In genomic region chr22:42591987-42592386, GRCh38 we compare ENCODE assay signal across 30 cellular contexts. TPM values are rescaled to one million over a fixed set of nuclear protein-coding genes. Genes with fewer than 3 reads are reported as not detected.
"Had no signal": no experiment of that assay in that cellular context is flagged by ENCODE, and none has a peak within 500 bp of the region (broad histone marks: within the 10 kb centered on the region; RNA-seq: fewer than 3 reads in every experiment).

No MANE protein-coding gene starts in this region.

- H3K27ac ChIP-seq: left lung, lower lobe of right lung, neural progenitor cell, parathyroid adenoma, right atrium auricular region, right lobe of liver, suprapubic skin, thoracic aorta, tibial artery, uterus had no signal

- H3K4me1 ChIP-seq: neural progenitor cell, parathyroid adenoma, right lobe of liver, suprapubic skin, tibial artery, uterus had no signal

- H3K36me3 ChIP-seq: neural progenitor cell had no signal

- H3K27ac Mint-ChIP-seq: natural killer cell; nephron progenitor cell; neural progenitor cell; stimulated activated naive CD8-positive, alpha-beta T cell treated with anti-CD3 and anti-CD28 coated beads, Interleukin-15, Interleukin-2, amounts not matched to agents 100 ng/mL and 50 ng/mL, for 24 hours had no signal

- H3K4me3 ChIP-seq: left lung, lower lobe of right lung, neural progenitor cell, right atrium auricular region, right lobe of liver, smooth muscle cell, suprapubic skin, thoracic aorta, tibial artery, uterus had no signal

- DNase-seq: hypothalamus; immature natural killer cell; kidney; left colon; left lung; lower lobe of right lung; mammary epithelial cell; mesenchymal stem cell; naive B cell; natural killer cell; nephron progenitor cell; occipital lobe; right lobe of liver; stimulated activated CD4-positive, alpha-beta T cell treated with anti-CD3 and anti-CD28 coated beads, Interleukin-1b, Interleukin-23, amount 100 ng/mL, for 48 hours; stimulated activated CD4-positive, alpha-beta T cell treated with anti-CD3 and anti-CD28 coated beads, Interleukin-2, amount 100 ng/mL, for 48 hours; stimulated activated CD4-positive, alpha-beta T cell treated with anti-CD3 and anti-CD28 coated beads, Interleukin-4, amount 100 ng/mL, for 4 hours; stimulated activated CD8-positive, alpha-beta memory T cell treated with anti-CD3 and anti-CD28 coated beads, Interleukin-4, amount 100 ng/mL, for 48 hours; stimulated activated naive CD4-positive, alpha-beta T cell; tibial artery; trophoblast cell; uterus had no signal

- H3K4me3 Mint-ChIP-seq: immature natural killer cell; naive B cell; natural killer cell; nephron progenitor cell; neural progenitor cell; stimulated activated naive CD8-positive, alpha-beta T cell treated with anti-CD3 and anti-CD28 coated beads, Interleukin-15, Interleukin-2, amounts not matched to agents 100 ng/mL and 50 ng/mL, for 24 hours had no signal

- ATAC-seq: left lung, lower lobe of right lung, natural killer cell had no signal

- H3K27me3 Mint-ChIP-seq: naive B cell; stimulated activated naive CD8-positive, alpha-beta T cell treated with anti-CD3 and anti-CD28 coated beads, Interleukin-15, Interleukin-2, amounts not matched to agents 100 ng/mL and 50 ng/mL, for 24 hours had no signal

- H3K9me3 Mint-ChIP-seq: immature natural killer cell; naive B cell; natural killer cell; nephron progenitor cell; neural progenitor cell; stimulated activated naive CD8-positive, alpha-beta T cell treated with anti-CD3 and anti-CD28 coated beads, Interleukin-15, Interleukin-2, amounts not matched to agents 100 ng/mL and 50 ng/mL, for 24 hours had no signal

- H3K9me3 ChIP-seq: left lung, lower lobe of right lung, neutrophil, right atrium auricular region, right lobe of liver, suprapubic skin, thoracic aorta, tibial artery, uterus had no signal

- H3K4me1 Mint-ChIP-seq: nephron progenitor cell, neural progenitor cell had no signal

- H3K36me3 Mint-ChIP-seq: natural killer cell had no signal

RNA-seq across cellular contexts. Expression of gene ATP5MGL, which starts 48.4 kb away (rescaled TPM):
- total RNA-seq: right atrium auricular region, skeletal muscle tissue, thoracic aorta had no signal
